Comparison of ENCODE assay signal across 25 cellular contexts in genomic region chr11:4647795-4648194, GRCh38. TPM values are rescaled to one million over a fixed set of nuclear protein-coding genes. Genes with fewer than 3 reads are reported as not detected.
DNase-seq lines count a peak whose midpoint lies in the region; ATAC-seq and TF ChIP-seq lines count a peak whose summit lies in the region.
"Had no signal": no experiment of that assay in that cellular context is flagged by ENCODE, and none has a peak within 500 bp of the region (broad histone marks: within the 10 kb centered on the region; RNA-seq: fewer than 3 reads in every experiment).

No MANE protein-coding gene starts in this region.

- TF ChIP-seq POLR2A in testis (IDR thresholded peaks at IDR 0.05) (no peak), thyroid gland (IDR thresholded peaks at IDR 0.05) (no peak)

- H3K9me2 ChIP-seq in SK-N-SH, result no peaks in the 10 kb centered on the region

- TF ChIP-seq CTCF in SK-N-SH (IDR thresholded peaks at IDR 0.05), result no peak
- no peak for TF ChIP-seq CTCF in fibroblast of villous mesenchyme (IDR thresholded peaks at IDR 0.05; ENCODE audit: insufficient read depth, low read depth, low read length)
- TF ChIP-seq CTCF in testis (IDR thresholded peaks at IDR 0.05), result no peak
- TF ChIP-seq CTCF in smooth muscle cell (IDR thresholded peaks at IDR 0.05; ENCODE audit: borderline replicate concordance, insufficient read depth, poor library complexity, severe bottlenecking), result no peak
- TF ChIP-seq CTCF in thyroid gland (IDR thresholded peaks at IDR 0.05), result no peak

- no peak overlapping the region for H3K4me3 ChIP-seq in SK-N-SH (ENCODE audit: low read depth in 2 of 2, low read length in 1 of 2)
- no peak overlapping the region for H3K4me3 ChIP-seq in fibroblast of villous mesenchyme (ENCODE audit: low read depth, low read length)
- no peak overlapping the region for H3K4me3 ChIP-seq in testis
- H3K4me3 ChIP-seq in smooth muscle cell, result no peak overlapping the region
- no peak overlapping the region for H3K4me3 ChIP-seq in thyroid gland (replicated peaks in 1 of 3)
- H3K4me3 ChIP-seq: BLaER1 had no signal

- no peak for TF ChIP-seq EP300 in SK-N-SH (IDR thresholded peaks at IDR 0.05; ENCODE audit: borderline replicate concordance in 1 of 2, low read depth in 1 of 2, low read length in 1 of 2)

- H3K27ac ChIP-seq in SK-N-SH (ENCODE audit: low read depth in 2 of 2, low read length in 1 of 2), result no peak overlapping the region
- peak overlapping the region in 1 of 2 donors; percentile 14 for H3K27ac ChIP-seq in testis
- H3K27ac ChIP-seq in smooth muscle cell (ENCODE audit: low read depth), result no peak overlapping the region
- no peak overlapping the region for H3K27ac ChIP-seq in thyroid gland
- H3K27ac ChIP-seq: BLaER1, HL-60, RWPE1 had no signal

- WGBS in SK-N-SH (ENCODE audit: low lambda C conversion rate), result 2% methylated on average over 4 of the region's 4 CpGs
- WGBS in testis, 2 donors, result 35 to 48% methylated on average over 4 of the region's 4 CpGs
- WGBS in smooth muscle cell (ENCODE audit: low lambda C conversion rate), result 67% methylated on average over 4 of the region's 4 CpGs
- 53 to 62% methylated on average over 4 of the region's 4 CpGs for WGBS in thyroid gland, 2 donors

- H3K4me2 ChIP-seq in SK-N-SH (no peak overlapping the region), smooth muscle cell (no peak overlapping the region)
- H3K4me2 ChIP-seq: BLaER1 had no signal

- H3F3A ChIP-seq in SK-N-SH (replicated peaks; ENCODE audit: insufficient read depth), result no peaks in the 10 kb centered on the region
- H3F3A ChIP-seq in smooth muscle cell (ENCODE audit: low read depth), result no peaks in the 10 kb centered on the region

- H3K9me3 ChIP-seq in SK-N-SH, result no peaks in the 10 kb centered on the region
- no peaks in the 10 kb centered on the region for H3K9me3 ChIP-seq in testis
- H3K9me3 ChIP-seq in smooth muscle cell (replicated peaks; ENCODE audit: low read depth), result no peaks in the 10 kb centered on the region
- H3K9me3 ChIP-seq in thyroid gland, result no peaks in the 10 kb centered on the region
- H3K9me3 ChIP-seq: BLaER1 had no signal

- intact Hi-C loops in testis (cut with DNase I; ENCODE audit: low total_unique reads) (no loop called here), thyroid gland (cut with DNase I) (loop anchor here (10.0 kb wide), 1 partner anchor 177 kb away; the partner anchor contains the start of gene OR51F2)

- H3K4me1 ChIP-seq in SK-N-SH (ENCODE audit: control insufficient read depth in 1 of 2, insufficient read depth in 2 of 2, low read depth in 1 of 2, low read length in 1 of 2) (peaks cover 0 to 8% of the 10 kb centered on the region in 2 experiments; a peak in 1 of 4 replicates), testis (peaks cover 6% of the 10 kb centered on the region), smooth muscle cell (ENCODE audit: low read depth) (no peaks in the 10 kb centered on the region), thyroid gland (peaks cover 0 to 10% of the 10 kb centered on the region in 2 donors)

- no peak; the same call in 2 of the 3 replicates for ATAC-seq in SK-N-SH treated with all-trans-retinoic acid at 6 μM for 48 hours
- ATAC-seq: HCT116, Panc1 had no signal

- H3K36me3 ChIP-seq in SK-N-SH (replicated peaks in 1 of 2; ENCODE audit: control insufficient read depth in 1 of 2, insufficient read depth in 2 of 2, low read length in 1 of 2) (no peaks in the 10 kb centered on the region), testis (ENCODE audit: low read depth, missing control alignments) (no peaks in the 10 kb centered on the region), smooth muscle cell (ENCODE audit: low read depth) (no peaks in the 10 kb centered on the region), thyroid gland (no peaks in the 10 kb centered on the region)
- H3K36me3 ChIP-seq: BLaER1 had no signal

- CTCF ChIA-PET in SK-N-SH (lab: Yijun Ruan, JAX), result interaction anchor here (0.6 to 6.2 kb wide), 3 partner anchors 11 to 404 kb away, joined by 3 to 31 read pairs (median 4); partner anchors contain the start of gene OR51D1

- POLR2A ChIA-PET in SK-N-SH (lab: Yijun Ruan, JAX), result no interaction called here

- H4K20me1 ChIP-seq in SK-N-SH (ENCODE audit: insufficient read depth), result no peaks in the 10 kb centered on the region
- no peaks in the 10 kb centered on the region for H4K20me1 ChIP-seq in smooth muscle cell (ENCODE audit: low read depth)
- H4K20me1 ChIP-seq: BLaER1 had no signal

- no peak overlapping the region for H3K9ac ChIP-seq in SK-N-SH
- no peak overlapping the region for H3K9ac ChIP-seq in smooth muscle cell (ENCODE audit: low read depth)
- H3K9ac ChIP-seq: BLaER1 had no signal

- peak; percentile 8 for DNase-seq in SK-N-SH
- DNase-seq in SK-N-DZ (ENCODE audit: low spot score), result peak; percentile 29
- DNase-seq in fibroblast of villous mesenchyme (ENCODE audit: low read depth), result peak; percentile 3
- peak; percentile 55 for DNase-seq in testis
- no peak for DNase-seq in smooth muscle cell (lab: John Stamatoyannopoulos, UW; ENCODE audit: unreplicated experiment)
- no peak for DNase-seq in thyroid gland
- DNase-seq: CD4-positive, CD25-positive, alpha-beta regulatory T cell; DMS153; DND-41; NCI-H1048; NCI-H187; NCI-H2171 treated with DMSO at 0.1 percent for 48 hours; NCI-H345; NCI-H510A treated with DMSO at 0.1 percent for 48 hours; SIG-M5 had no signal

- H2AFZ ChIP-seq in SK-N-SH (ENCODE audit: low read depth) (no peak overlapping the region), smooth muscle cell (ENCODE audit: low read depth) (no peak overlapping the region)

- peaks cover 8% of the 10 kb centered on the region; the same call in 1 of the 2 replicates for H3K27me3 ChIP-seq in SK-N-SH (ENCODE audit: insufficient read depth)
- H3K27me3 ChIP-seq in testis, result no peaks in the 10 kb centered on the region
- peaks cover 4% of the 10 kb centered on the region for H3K27me3 ChIP-seq in smooth muscle cell (ENCODE audit: low read depth)
- H3K27me3 ChIP-seq in thyroid gland, result no peaks in the 10 kb centered on the region
- H3K27me3 ChIP-seq: BLaER1 had no signal

- TF ChIP-seq RAD21 in SK-N-SH (IDR thresholded peaks at IDR 0.05; ENCODE audit: low read length), result no peak

- H3K79me2 ChIP-seq in SK-N-SH (ENCODE audit: insufficient read depth), result no peaks in the 10 kb centered on the region
- H3K79me2 ChIP-seq in smooth muscle cell (ENCODE audit: low read depth), result no peaks in the 10 kb centered on the region

TF ChIP-seq in SK-N-SH, 30 proteins besides CTCF, POLR2A, EP300 and RAD21 (continues in another document):
- TF ChIP-seq NRF1 (IDR thresholded peaks at IDR 0.05; ENCODE audit: low read depth, low read length), result no peak

RNA-seq across cellular contexts. Expression of gene OR51E1, which starts 4.0 kb away (rescaled TPM):
- polyA plus RNA-seq in SK-N-SH (2012; rRNA removed), result not detected in 2 replicates
- polyA plus RNA-seq in SK-N-SH (2012; cell fraction: cytosol; rRNA removed), result not detected in 2 replicates
- polyA plus RNA-seq in SK-N-SH (2012; cell fraction: nucleus; rRNA removed), result not detected in 2 replicates
- not detected in 2 replicates for polyA plus RNA-seq in SK-N-DZ (2014; cell fraction: cytosol; rRNA removed)
- polyA plus RNA-seq in SK-N-DZ (2014; cell fraction: nucleus; rRNA removed), result not detected in 2 replicates
- not detected in 2 replicates for total RNA-seq in fibroblast of villous mesenchyme
- total RNA-seq in testis, result under 1 TPM; 0.31 to 0.55 TPM
- polyA plus RNA-seq in testis (ENCODE audit: insufficient read depth, low read depth, low replicate concordance), result 0.59 TPM
- not detected in 2 replicates for total RNA-seq in smooth muscle cell
- polyA plus RNA-seq in smooth muscle cell, result not detected in 2 replicates
- under 1 TPM in 3 of 4 donors, not detected in 1; 0.21 to 0.54 (median 0.22) TPM for total RNA-seq in thyroid gland
- total RNA-seq: CD4-positive, CD25-positive, alpha-beta regulatory T cell; H4 had no signal
- polyA plus RNA-seq: CD4-positive, CD25-positive, alpha-beta regulatory T cell; IgD-negative memory B cell had no signal

RNA-seq across cellular contexts. Expression of gene OR51D1, which starts 10.5 kb away (rescaled TPM):
- polyA plus RNA-seq in SK-N-SH (2012; rRNA removed), result not detected in 2 replicates
- polyA plus RNA-seq in SK-N-SH (2012; cell fraction: cytosol; rRNA removed), result not detected in 2 replicates
- not detected in 2 replicates for polyA plus RNA-seq in SK-N-SH (2012; cell fraction: nucleus; rRNA removed)
- polyA plus RNA-seq in SK-N-DZ (2014; cell fraction: cytosol; rRNA removed), result not detected in 2 replicates
- polyA plus RNA-seq in SK-N-DZ (2014; cell fraction: nucleus; rRNA removed), result not detected in 2 replicates
- total RNA-seq in fibroblast of villous mesenchyme, result not detected in 2 replicates
- total RNA-seq in testis, result under 1 TPM in 1 of 2 donors, not detected in 1; 0.63 TPM
- not detected for polyA plus RNA-seq in testis (ENCODE audit: insufficient read depth, low read depth, low replicate concordance)
- total RNA-seq in smooth muscle cell, result not detected in 2 replicates
- not detected in 2 replicates for polyA plus RNA-seq in smooth muscle cell
- not detected for total RNA-seq in thyroid gland
- total RNA-seq: CD4-positive, CD25-positive, alpha-beta regulatory T cell; H4; OCI-LY7 had no signal
- polyA plus RNA-seq: AG04450; CD4-positive, CD25-positive, alpha-beta regulatory T cell; IgD-negative memory B cell had no signal

RNA-seq across cellular contexts. Expression of gene TRIM68, which starts 39.8 kb away (rescaled TPM):
- polyA plus RNA-seq in SK-N-SH (2012; rRNA removed) (4.9 and 6.1 TPM in 2 replicates), testis (ENCODE audit: insufficient read depth, low read depth, low replicate concordance) (16.4 TPM), smooth muscle cell (7.8 and 10.7 TPM in 2 replicates)
- 4.9 and 6.0 TPM in 2 replicates for polyA plus RNA-seq in SK-N-SH (2012; cell fraction: cytosol; rRNA removed)
- polyA plus RNA-seq in SK-N-SH (2012; cell fraction: nucleus; rRNA removed), result 9.3 and 12.4 TPM in 2 replicates
- polyA plus RNA-seq in SK-N-DZ (2014; cell fraction: cytosol; rRNA removed), result 6.4 and 12.6 TPM in 2 replicates
- polyA plus RNA-seq in SK-N-DZ (2014; cell fraction: nucleus; rRNA removed), result 5.0 and 8.0 TPM in 2 replicates
- total RNA-seq in fibroblast of villous mesenchyme (9.3 and 12.1 TPM in 2 replicates), testis (10 to 100 TPM; 20.5 to 20.8 TPM), smooth muscle cell (10.7 and 18.9 TPM in 2 replicates), thyroid gland (10 to 100 TPM; 26.4 to 40.2 (median 36.2) TPM)

RNA-seq across cellular contexts. Expression of gene OR51E2, which starts 49.9 kb away (rescaled TPM):
- 0.03 TPM in 1 of 2 replicates, not detected in the other for polyA plus RNA-seq in SK-N-SH (2012; rRNA removed)
- polyA plus RNA-seq in SK-N-SH (2012; cell fraction: cytosol; rRNA removed), result 0.01 TPM in 2 replicates
- not detected in 2 replicates for polyA plus RNA-seq in SK-N-SH (2012; cell fraction: nucleus; rRNA removed)
- polyA plus RNA-seq in SK-N-DZ (2014; cell fraction: cytosol; rRNA removed), result not detected in 2 replicates
- polyA plus RNA-seq in SK-N-DZ (2014; cell fraction: nucleus; rRNA removed), result not detected in 2 replicates
- total RNA-seq in fibroblast of villous mesenchyme, result 0.43 and 1.9 TPM in 2 replicates
- under 1 TPM in 1 of 2 donors, not detected in 1; 0.47 TPM for total RNA-seq in testis
- polyA plus RNA-seq in testis (ENCODE audit: insufficient read depth, low read depth, low replicate concordance), result 0.17 TPM
- total RNA-seq in smooth muscle cell, result not detected in 2 replicates
- not detected in 2 replicates for polyA plus RNA-seq in smooth muscle cell
- not detected for total RNA-seq in thyroid gland
- total RNA-seq: CD4-positive, CD25-positive, alpha-beta regulatory T cell; OCI-LY7 had no signal
- polyA plus RNA-seq: CD4-positive, CD25-positive, alpha-beta regulatory T cell; IgD-negative memory B cell had no signal

RNA-seq across cellular contexts. Expression of gene OR52I1, which starts 54.0 kb away (rescaled TPM):
- polyA plus RNA-seq in SK-N-SH (2012; rRNA removed), result not detected in 2 replicates
- polyA plus RNA-seq in SK-N-SH (2012; cell fraction: cytosol; rRNA removed), result not detected in 2 replicates
- polyA plus RNA-seq in SK-N-SH (2012; cell fraction: nucleus; rRNA removed), result not detected in 2 replicates
- not detected in 2 replicates for polyA plus RNA-seq in SK-N-DZ (2014; cell fraction: cytosol; rRNA removed)
- polyA plus RNA-seq in SK-N-DZ (2014; cell fraction: nucleus; rRNA removed), result not detected in 2 replicates
- total RNA-seq in fibroblast of villous mesenchyme, result under 0.01 TPM in 1 of 2 replicates, not detected in the other
- total RNA-seq in testis, result not detected
- not detected for polyA plus RNA-seq in testis (ENCODE audit: insufficient read depth, low read depth, low replicate concordance)
- total RNA-seq in smooth muscle cell, result not detected in 2 replicates
- not detected in 2 replicates for polyA plus RNA-seq in smooth muscle cell
- total RNA-seq in thyroid gland, result not detected
- total RNA-seq: CD4-positive, CD25-positive, alpha-beta regulatory T cell; H4; OCI-LY7 had no signal
- polyA plus RNA-seq: AG04450; CD4-positive, CD25-positive, alpha-beta regulatory T cell; IgD-negative memory B cell had no signal

Comparison
In these comparisons a context has a peak if more than half of its experiments do, and no peak if none do; other contexts are left out.
1. DNase-seq: peak in SK-N-SH (single experiment), SK-N-DZ (single experiment), fibroblast of villous mesenchyme (single experiment) and testis (single experiment); none in smooth muscle cell (single experiment) and thyroid gland (0 of 2).